ENCODE assay signal across 8 cellular contexts in the genomic region with DNA sequence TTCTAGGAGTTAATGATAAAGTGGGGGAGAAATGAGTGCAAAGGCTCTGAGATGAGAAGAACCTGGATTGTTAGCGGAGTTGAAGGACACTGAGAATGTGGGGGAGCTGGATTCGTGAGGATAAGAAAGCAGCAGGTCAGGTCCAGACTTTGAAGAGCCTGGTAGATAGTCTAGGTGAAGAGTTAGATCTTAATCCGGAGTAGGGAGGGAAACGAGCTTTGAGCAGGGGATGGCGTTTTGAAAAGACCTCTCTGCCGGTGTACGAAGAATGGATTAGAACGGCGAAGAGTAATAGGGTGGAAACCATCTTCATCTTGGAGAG. TPM values are rescaled to one million over a fixed set of nuclear protein-coding genes. Genes with fewer than 3 reads are reported as not detected.
DNase-seq lines count a peak whose midpoint lies in the region; ATAC-seq and TF ChIP-seq lines count a peak whose summit lies in the region.

No MANE protein-coding gene starts in this region.

- 74 to 79% (median 76%) methylated on average over 9 of the region's 9 CpGs for WGBS in heart left ventricle, 4 donors
- 73% methylated on average over 9 of the region's 9 CpGs for WGBS in urinary bladder

- H3K36me3 ChIP-seq in heart left ventricle (peaks cover 0 to 18% (median 0%) of the 10 kb centered on the region in 9 donors), mucosa of stomach (ENCODE audit: control insufficient read depth, insufficient read depth, low read length) (peaks cover 7% of the 10 kb centered on the region), urinary bladder (ENCODE audit: insufficient read depth) (no peaks in the 10 kb centered on the region)

- H3K9ac ChIP-seq in mucosa of stomach (ENCODE audit: low read length): peak overlapping the region; percentile 15

- peak overlapping the region; percentile 93 to 99 (median 94) for H3K27ac Mint-ChIP-seq in brain

- intact Hi-C loops in heart left ventricle (cut with DNase I) (loop anchor here in 6 of 10 donors (1.0 to 2.0 kb wide), 2 partner anchors 29 kb away; a partner anchor contains a TSS), left cardiac atrium (cut with DNase I) (no loop called here)

- H3K27me3 Mint-ChIP-seq in brain: peaks cover 8% of the 10 kb centered on the region

- H3K4me1 Mint-ChIP-seq in brain: peaks cover 67% of the 10 kb centered on the region

- TF ChIP-seq CTCF in heart left ventricle (IDR thresholded peaks at IDR 0.05) (no peak), brain (conservative IDR thresholded peaks at IDR 0.05) (no peak)

- H3K9me3 Mint-ChIP-seq in brain: peaks cover 0 to 9% (median 4%) of the 10 kb centered on the region in 5 experiments

- peak overlapping the region; percentile 78 to 91 (median 83) for H3K4me3 Mint-ChIP-seq in brain

- ATAC-seq in heart left ventricle: no peak
- no peak for ATAC-seq in left cardiac atrium
- ATAC-seq in left lobe of liver: no peak

- H3K27me3 ChIP-seq in heart left ventricle (no peaks in the 10 kb centered on the region), mucosa of stomach (ENCODE audit: control insufficient read depth, insufficient read depth, low read length) (no peaks in the 10 kb centered on the region)

- TF ChIP-seq POLR2A in heart left ventricle (IDR thresholded peaks at IDR 0.05): no peak

- peaks cover 12 to 88% (median 44%) of the 10 kb centered on the region in 12 donors for H3K4me1 ChIP-seq in heart left ventricle
- peaks cover 37% of the 10 kb centered on the region for H3K4me1 ChIP-seq in mucosa of stomach (ENCODE audit: control insufficient read depth, insufficient read depth, low read length)
- no peaks in the 10 kb centered on the region for H3K4me1 ChIP-seq in urinary bladder (ENCODE audit: insufficient read depth)

- H3K4me3 ChIP-seq in heart left ventricle (peak overlapping the region in 9 of 12 donors; percentile 69 to 92 (median 84)), mucosa of stomach (ENCODE audit: low read length) (no peak overlapping the region), urinary bladder (ENCODE audit: low read depth, low read length) (no peak overlapping the region)

- H3K9me3 ChIP-seq in heart left ventricle: no peaks in the 10 kb centered on the region
- no peaks in the 10 kb centered on the region for H3K9me3 ChIP-seq in mucosa of stomach (ENCODE audit: control insufficient read depth, low read length)

- H3K36me3 Mint-ChIP-seq in brain: peaks cover 19% of the 10 kb centered on the region

- H3K27ac ChIP-seq in heart left ventricle (peak overlapping the region; percentile 84 to 97 (median 92)), urinary bladder (ENCODE audit: low read depth) (peak overlapping the region; percentile 93)

- no peak for DNase-seq in heart left ventricle
- no peak for DNase-seq in left cardiac atrium
- DNase-seq in GM19238 (ENCODE audit: insufficient read length, low spot score): no peak
- no peak for DNase-seq in effector CD8-positive, alpha-beta T cell (lab: John Stamatoyannopoulos, UW)
- no peak for DNase-seq in left lobe of liver (ENCODE audit: low spot score)

RNA-seq across cellular contexts. Expression of a gene that starts 0.5 kb away (rescaled TPM):
- 10 to 100 TPM; 26.4 to 47.0 (median 36.5) TPM for total RNA-seq in heart left ventricle
- 10 to 100 TPM; 25.8 to 48.9 TPM for polyA plus RNA-seq in heart left ventricle
- 10 to 100 TPM; 45.5 to 50.5 TPM for total RNA-seq in left cardiac atrium
- 34.9 TPM for polyA plus RNA-seq in brain (ENCODE audit: insufficient read depth, low read depth, low replicate concordance)
- 32.5 TPM for total RNA-seq in urinary bladder
- 30.5 TPM for polyA plus RNA-seq in urinary bladder
- total RNA-seq in left lobe of liver: 11.4 TPM

RNA-seq across cellular contexts. Expression of a gene that starts 29.3 kb away (rescaled TPM):
- total RNA-seq in heart left ventricle (100 to 1,000 TPM in 7 of 9 donors, 10 to 100 TPM in 2; 72.6 to 147 (median 112) TPM), left cardiac atrium (100 to 1,000 TPM; 143 to 172 TPM), urinary bladder (645 TPM), left lobe of liver (102 TPM)
- polyA plus RNA-seq in heart left ventricle (100 to 1,000 TPM in 1 of 2 donors, 10 to 100 TPM in 1; 90.4 to 165 TPM), brain (ENCODE audit: insufficient read depth, low read depth, low replicate concordance) (105 TPM), urinary bladder (183 TPM)

Comparison
In these comparisons a context has a peak if more than half of its experiments do, and no peak if none do; other contexts are left out.
1. intact Hi-C loops: an anchor here in heart left ventricle (1.0 to 2.0 kb wide); none called in left cardiac atrium.
2. H3K4me3 ChIP-seq: peak in heart left ventricle (9 of 12); none in mucosa of stomach (single experiment) and urinary bladder (single experiment).